Comparison of ENCODE assay signal across 23 cellular contexts in the genomic region with DNA sequence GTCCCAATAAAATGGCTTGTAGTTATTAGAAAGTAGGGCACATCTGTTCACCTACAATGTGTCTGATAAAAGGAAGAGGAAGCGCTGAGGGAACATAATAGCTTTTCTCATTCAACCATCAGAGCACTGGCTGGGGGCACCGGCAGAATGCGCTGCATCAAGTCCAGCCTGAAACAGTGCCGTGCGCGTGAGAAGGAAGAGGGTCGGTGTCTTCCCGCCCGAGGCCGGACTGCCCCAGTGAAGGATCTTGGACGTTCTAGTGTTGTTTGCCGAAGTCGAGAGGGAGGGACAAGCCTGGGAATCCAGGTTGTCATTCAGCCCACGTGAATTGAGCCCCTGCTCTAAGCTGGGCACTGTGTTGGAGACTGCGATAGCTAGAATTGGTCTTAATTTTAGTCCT.
"Had no signal": no experiment of that assay in that cellular context is flagged by ENCODE, and none has a peak within 500 bp of the region (broad histone marks: within the 10 kb centered on the region; RNA-seq: fewer than 3 reads in every experiment).

No MANE protein-coding gene starts in this region.

- H3K27me3 ChIP-seq: brain microvascular endothelial cell, colonic mucosa had no signal

- H3K36me3 ChIP-seq: brain microvascular endothelial cell, colonic mucosa had no signal

- DNase-seq: activated CD4-positive, alpha-beta memory T cell treated with anti-CD3 and anti-CD28 coated beads for 36 hours; activated CD4-positive, alpha-beta T cell treated with anti-CD3 and anti-CD28 coated beads for 36 hours; activated CD4-positive, alpha-beta T cell treated with anti-CD3 and anti-CD28 coated beads, Interleukin-2, amount 10 ng/mL, durations not matched to agents 24 days and 14 days; activated CD4-positive, CD25-positive, alpha-beta regulatory T cell; activated CD4-positive, CD25-positive, alpha-beta regulatory T cell treated with anti-CD3 and anti-CD28 coated beads, Interleukin-2, amount 50 U/mL, for 72 hours; activated CD8-positive, alpha-beta T cell treated with anti-CD3 and anti-CD28 coated beads, Interleukin-2, amount 10 ng/mL, durations not matched to agents 7 days and 5 days; activated effector memory CD4-positive, alpha-beta T cell treated with Interleukin-2 at 50 U/mL for 16 hours; activated gamma-delta T cell treated with Interleukin-2 at 50 U/mL for 16 hours; activated naive CD4-positive, alpha-beta T cell treated with anti-CD3 and anti-CD28 coated beads, Interleukin-2, amount 50 U/mL, for 16 hours; activated naive CD4-positive, alpha-beta T cell treated with Interleukin-2 at 50 U/mL for 16 hours; activated T-cell treated with anti-CD3 and anti-CD28 coated beads, Interleukin-2, amount 50 U/mL, for 4 hours; amniotic stem cell; anterior cingulate cortex; brain microvascular endothelial cell; caudate nucleus; cerebellar nuclear complex; colonic mucosa; effector CD8-positive, alpha-beta T cell; foreskin fibroblast; T-helper 2 cell had no signal

- H3K9me3 Mint-ChIP-seq: activated CD4-positive, alpha-beta memory T cell treated with anti-CD3 and anti-CD28 coated beads for 36 hours; activated CD4-positive, alpha-beta T cell treated with anti-CD3 and anti-CD28 coated beads, Interleukin-2, amount 10 ng/mL, durations not matched to agents 24 days and 14 days; activated T-cell treated with anti-CD3 and anti-CD28 coated beads, Interleukin-2, amount 50 U/mL, for 4 hours; activated T-helper 17 cell treated with anti-CD3 and anti-CD28 coated beads, Interleukin-2, amount 50 U/mL, for 72 hours had no signal

- H3K4me1 ChIP-seq: colonic mucosa had no signal

- H3K27ac ChIP-seq: brain microvascular endothelial cell, colonic mucosa had no signal

- H3K27me3 Mint-ChIP-seq: activated CD4-positive, alpha-beta memory T cell treated with anti-CD3 and anti-CD28 coated beads for 36 hours; activated CD4-positive, alpha-beta T cell treated with anti-CD3 and anti-CD28 coated beads for 36 hours; activated T-helper 17 cell treated with anti-CD3 and anti-CD28 coated beads, Interleukin-2, amount 50 U/mL, for 72 hours had no signal

- H3K4me1 Mint-ChIP-seq: activated T-helper 17 cell treated with anti-CD3 and anti-CD28 coated beads, Interleukin-2, amount 50 U/mL, for 72 hours had no signal

- H3K4me3 ChIP-seq: colonic mucosa had no signal

- ATAC-seq: activated CD4-positive, alpha-beta T cell treated with anti-CD3 and anti-CD28 coated beads for 36 hours; activated CD8-positive, alpha-beta T cell treated with anti-CD3 and anti-CD28 coated beads, Interleukin-2, amount 10 ng/mL, durations not matched to agents 7 days and 5 days; activated T-cell treated with anti-CD3 and anti-CD28 coated beads, Interleukin-2, amount 50 U/mL, for 4 hours; activated T-helper 17 cell treated with anti-CD3 and anti-CD28 coated beads, Interleukin-2, amount 50 U/mL, for 72 hours; esophagus mucosa had no signal

- H3K27ac Mint-ChIP-seq: activated CD4-positive, alpha-beta memory T cell treated with anti-CD3 and anti-CD28 coated beads for 36 hours; activated CD4-positive, alpha-beta T cell treated with anti-CD3 and anti-CD28 coated beads for 36 hours; activated CD4-positive, alpha-beta T cell treated with anti-CD3 and anti-CD28 coated beads, Interleukin-2, amount 10 ng/mL, durations not matched to agents 24 days and 14 days; activated CD8-positive, alpha-beta T cell treated with anti-CD3 and anti-CD28 coated beads, Interleukin-2, amount 10 ng/mL, durations not matched to agents 7 days and 5 days; activated naive CD8-positive, alpha-beta T cell; activated T-helper 17 cell treated with anti-CD3 and anti-CD28 coated beads, Interleukin-2, amount 50 U/mL, for 72 hours had no signal

- H3K9me3 ChIP-seq: colonic mucosa had no signal

- H3K4me3 Mint-ChIP-seq: activated CD4-positive, alpha-beta memory T cell treated with anti-CD3 and anti-CD28 coated beads for 36 hours; activated CD4-positive, alpha-beta T cell treated with anti-CD3 and anti-CD28 coated beads for 36 hours; activated CD4-positive, alpha-beta T cell treated with anti-CD3 and anti-CD28 coated beads, Interleukin-2, amount 10 ng/mL, durations not matched to agents 24 days and 14 days; activated CD8-positive, alpha-beta T cell treated with anti-CD3 and anti-CD28 coated beads, Interleukin-2, amount 10 ng/mL, durations not matched to agents 7 days and 5 days; activated naive CD8-positive, alpha-beta T cell; activated T-cell treated with anti-CD3 and anti-CD28 coated beads, Interleukin-2, amount 50 U/mL, for 4 hours; activated T-helper 17 cell treated with anti-CD3 and anti-CD28 coated beads, Interleukin-2, amount 50 U/mL, for 72 hours had no signal
